ENCODE assay signal across 1 cellular context in genomic region chr12:109115758-109116610, GRCh38.
TF ChIP-seq lines count a peak whose summit lies in the region.

Gene ACACB, plus strand, starts transcription at chr12:109116587. Its CDS starts 22,819 bp downstream, at chr12:109139406.

TF ChIP-seq in HepG2, 621 proteins besides CTCF, POLR2A, EP300 and RAD21 (continued from another document and continues in another):
- TF ChIP-seq IKZF5 (CRISPR knock-in tag; IDR thresholded peaks at IDR 0.05) (peak; percentile 70; the same call in 1 of the 2 replicates), NCOA5 (CRISPR knock-in tag; IDR thresholded peaks at IDR 0.05) (no peak), ZNF510 (CRISPR knock-in tag; IDR thresholded peaks at IDR 0.05; ENCODE audit: low read depth) (peak; percentile 80), ZNF549 (CRISPR knock-in tag; IDR thresholded peaks at IDR 0.05) (no peak), HNRNPK (IDR thresholded peaks at IDR 0.05; ENCODE audit: low read depth, low read length, poor library complexity, severe bottlenecking) (no peak), KDM5A (IDR thresholded peaks at IDR 0.05; ENCODE audit: borderline replicate concordance, low read length) (no peak), ZNF660 (CRISPR knock-in tag; IDR thresholded peaks at IDR 0.05; ENCODE audit: borderline replicate concordance, low read depth) (no peak), IRX3 (CRISPR knock-in tag; IDR thresholded peaks at IDR 0.05; ENCODE audit: borderline replicate concordance, low read depth) (no peak), THAP9 (CRISPR knock-in tag; IDR thresholded peaks at IDR 0.05; ENCODE audit: borderline replicate concordance) (no peak), NFKB2 (CRISPR knock-in tag; IDR thresholded peaks at IDR 0.05; ENCODE audit: borderline replicate concordance) (no peak; the same call in 1 of the 2 replicates), GMEB1 (CRISPR knock-in tag; IDR thresholded peaks at IDR 0.05; ENCODE audit: borderline replicate concordance) (peak; percentile 28; the same call in 1 of the 2 replicates), CENPX (CRISPR knock-in tag; IDR thresholded peaks at IDR 0.05) (no peak), THAP7 (CRISPR knock-in tag; IDR thresholded peaks at IDR 0.05) (no peak), ATF1 (CRISPR knock-in tag; IDR thresholded peaks at IDR 0.05) (no peak), HIC2 (CRISPR knock-in tag; IDR thresholded peaks at IDR 0.05; ENCODE audit: low read depth) (peak; percentile 74; the same call in 1 of the 2 replicates), HNF1B (CRISPR knock-in tag; IDR thresholded peaks at IDR 0.05) (peak; percentile 61), ZNF615 (CRISPR knock-in tag; IDR thresholded peaks at IDR 0.05; ENCODE audit: borderline replicate concordance) (no peak), ZNF275 (CRISPR knock-in tag; IDR thresholded peaks at IDR 0.05; ENCODE audit: borderline replicate concordance) (no peak), ZBTB1 (CRISPR knock-in tag; IDR thresholded peaks at IDR 0.05; ENCODE audit: borderline replicate concordance) (no peak), KLF9 (CRISPR knock-in tag; IDR thresholded peaks at IDR 0.05; ENCODE audit: low read depth) (no peak), E2F5 (CRISPR knock-in tag; conservative IDR thresholded peaks at IDR 0.05) (no peak), SNAPC2 (CRISPR knock-in tag; IDR thresholded peaks at IDR 0.05) (0 out of 2 replicates have a peak, but pooled peaks have one; percentile 48), ARNTL (CRISPR knock-in tag; IDR thresholded peaks at IDR 0.05) (peak; percentile 84), KDM5B (CRISPR knock-in tag; IDR thresholded peaks at IDR 0.05; ENCODE audit: borderline replicate concordance) (no peak; the same call in 1 of the 2 replicates), ZSCAN30 (CRISPR knock-in tag; IDR thresholded peaks at IDR 0.05) (no peak), PPARG (CRISPR knock-in tag; conservative IDR thresholded peaks at IDR 0.05) (peak; percentile 99), ATF3 (CRISPR knock-in tag; IDR thresholded peaks at IDR 0.05) (no peak), ZKSCAN8 (CRISPR knock-in tag; IDR thresholded peaks at IDR 0.05; ENCODE audit: borderline replicate concordance) (peak; percentile 52; the same call in 1 of the 2 replicates), FOSL2 (CRISPR knock-in tag; IDR thresholded peaks at IDR 0.05) (peak; percentile 58), ZSCAN9 (CRISPR knock-in tag; IDR thresholded peaks at IDR 0.05; ENCODE audit: borderline replicate concordance) (peak; percentile 77; the same call in 1 of the 2 replicates), ZBTB2 (CRISPR knock-in tag; IDR thresholded peaks at IDR 0.05; ENCODE audit: low read depth) (no peak), ZNF496 (CRISPR knock-in tag; IDR thresholded peaks at IDR 0.05; ENCODE audit: insufficient replicate concordance) (no peak), ZNF570 (CRISPR knock-in tag; IDR thresholded peaks at IDR 0.05; ENCODE audit: borderline replicate concordance) (no peak), ZNF639 (CRISPR knock-in tag; conservative IDR thresholded peaks at IDR 0.05) (no peak), CBX1 (IDR thresholded peaks at IDR 0.05; ENCODE audit: low read depth) (peak; percentile 70), JUND (CRISPR knock-in tag; IDR thresholded peaks at IDR 0.05) (peak; percentile 56; the same call in 1 of the 2 replicates), ZNF256 (CRISPR knock-in tag; conservative IDR thresholded peaks at IDR 0.05) (no peak), MLXIP (CRISPR knock-in tag; IDR thresholded peaks at IDR 0.05; ENCODE audit: borderline replicate concordance) (no peak), ZNF563 (CRISPR knock-in tag; IDR thresholded peaks at IDR 0.05) (no peak; the same call in none of the 2 replicates), SYNCRIP (IDR thresholded peaks at IDR 0.05; ENCODE audit: insufficient read depth, low read depth, low read length) (no peak), TAF1 (CRISPR knock-in tag; IDR thresholded peaks at IDR 0.05) (peak; percentile 72), NFIB (CRISPR knock-in tag; IDR thresholded peaks at IDR 0.05; ENCODE audit: borderline replicate concordance) (no peak), CHD2 (IDR thresholded peaks at IDR 0.05; ENCODE audit: low read depth, low read length) (no peak), ATF7-NPFF (CRISPR knock-in tag; IDR thresholded peaks at IDR 0.05; ENCODE audit: low read depth) (no peak), ZNF260 (CRISPR knock-in tag; IDR thresholded peaks at IDR 0.05; ENCODE audit: borderline replicate concordance, low read depth) (no peak), MED8 (CRISPR knock-in tag; IDR thresholded peaks at IDR 0.05; ENCODE audit: insufficient replicate concordance) (peak; percentile 68)
